ENCODE assay signal across 11 cellular contexts in the genomic region with DNA sequence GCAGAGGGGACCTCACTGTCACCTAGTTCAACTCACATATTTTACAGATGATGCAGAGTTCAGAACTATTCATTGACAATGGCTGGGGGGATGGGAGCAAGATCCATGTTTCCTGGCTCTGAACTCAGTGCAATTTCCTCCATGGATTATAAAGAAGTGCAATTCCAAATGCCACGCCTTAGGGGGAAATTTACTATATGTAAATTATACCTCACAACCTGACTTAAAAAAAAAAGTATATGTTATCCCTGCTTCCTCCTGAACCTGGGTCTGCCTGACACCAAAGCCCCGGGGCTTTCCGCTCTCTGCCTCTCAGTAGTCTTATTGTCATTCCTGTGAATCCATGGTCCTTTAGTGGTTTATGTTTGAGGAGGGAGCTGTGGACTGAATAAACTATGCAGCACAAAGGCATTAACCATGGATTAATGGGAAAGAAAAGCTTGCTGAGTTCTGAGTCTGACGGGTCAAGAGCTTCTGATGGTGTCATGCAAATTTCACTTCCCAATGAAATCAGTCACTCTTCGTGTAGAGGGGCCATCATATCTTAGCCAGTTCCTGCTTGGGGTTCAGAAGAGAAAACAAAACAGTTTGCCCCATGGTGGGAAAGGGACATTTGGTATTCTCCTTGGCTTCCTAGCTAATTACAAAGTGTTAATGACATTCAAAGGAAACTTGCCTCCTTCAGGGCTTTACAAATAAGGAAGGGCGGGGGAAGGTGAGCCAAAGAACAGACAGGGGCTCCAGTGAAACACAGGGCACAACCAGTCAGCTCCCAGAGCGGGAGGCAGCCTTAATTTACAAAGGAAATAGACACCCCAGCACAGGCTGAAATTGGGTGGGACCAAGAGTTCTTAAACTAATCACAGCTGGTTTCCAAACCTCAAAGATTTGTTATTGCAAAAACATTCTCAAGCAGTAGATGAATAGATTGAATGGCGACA. TPM values are rescaled to one million over a fixed set of nuclear protein-coding genes. Genes with fewer than 3 reads are reported as not detected.
DNase-seq lines count a peak whose midpoint lies in the region; ATAC-seq and TF ChIP-seq lines count a peak whose summit lies in the region.
"Had no signal": no experiment of that assay in that cellular context is flagged by ENCODE, and none has a peak within 500 bp of the region (broad histone marks: within the 10 kb centered on the region; RNA-seq: fewer than 3 reads in every experiment).

No MANE protein-coding gene starts in this region.

- no peaks in the 10 kb centered on the region for H3K9me3 ChIP-seq in HUES64 (ENCODE audit: insufficient read depth, low read depth, low read length)
- no peaks in the 10 kb centered on the region for H3K9me3 ChIP-seq in body of pancreas
- no peaks in the 10 kb centered on the region for H3K9me3 ChIP-seq in lower lobe of right lung

- H3K4me3 ChIP-seq in ACC112 (ENCODE audit: low read depth, low read length): 0 out of 2 replicates have a peak overlapping the region, but pooled peaks have one; percentile 54
- H3K4me3 ChIP-seq in HUES64 (ENCODE audit: low read length): peak overlapping the region; percentile 9; the same call in 1 of the 2 replicates
- no peak overlapping the region for H3K4me3 ChIP-seq in body of pancreas
- H3K4me3 ChIP-seq in lower lobe of right lung: no peak overlapping the region

- H3K79me2 ChIP-seq in ACC112 (ENCODE audit: control insufficient read depth, insufficient read depth, low read length, unreplicated experiment): no peaks in the 10 kb centered on the region
- H3K79me2 ChIP-seq: parathyroid adenoma had no signal

- TF ChIP-seq CTCF in body of pancreas (IDR thresholded peaks at IDR 0.05) (no peak), lower lobe of right lung (IDR thresholded peaks at IDR 0.05) (no peak)

- peak; percentile 70 for ATAC-seq in body of pancreas
- no peak for ATAC-seq in lower lobe of right lung
- no peak for ATAC-seq in sciatic nerve
- ATAC-seq in GM21423 (IDR thresholded peaks at IDR 0.05; ENCODE audit: unreplicated experiment): no peak
- no peak for ATAC-seq in GM18867 (IDR thresholded peaks at IDR 0.05; ENCODE audit: unreplicated experiment)

- H2AFZ ChIP-seq in ACC112 (ENCODE audit: low read length, unreplicated experiment): peak overlapping the region; percentile 97

- H3K9ac ChIP-seq in HUES64 (ENCODE audit: low read depth, low read length): peak overlapping the region; percentile 66; the same call in 1 of the 2 replicates
- H3K9ac ChIP-seq: parathyroid adenoma had no signal

- intact Hi-C loops in body of pancreas (cut with DNase I): no loop called here
- intact Hi-C loops in lower lobe of right lung (cut with DNase I): no loop called here
- intact Hi-C loops in sciatic nerve (cut with DNase I): no loop called here

- H3K27me3 ChIP-seq in ACC112 (ENCODE audit: insufficient read depth, low read length) (no peaks in the 10 kb centered on the region), HUES64 (ENCODE audit: insufficient read depth, low read length) (no peaks in the 10 kb centered on the region), body of pancreas (no peaks in the 10 kb centered on the region), lower lobe of right lung (ENCODE audit: low read depth) (no peaks in the 10 kb centered on the region)

- H3K36me3 ChIP-seq in ACC112 (ENCODE audit: insufficient read depth, low read length): no peaks in the 10 kb centered on the region
- H3K36me3 ChIP-seq in HUES64 (ENCODE audit: insufficient read depth, low read length): no peaks in the 10 kb centered on the region
- H3K36me3 ChIP-seq in body of pancreas (replicated peaks in 1 of 2; ENCODE audit: insufficient read depth in 1 of 2, low read depth in 2 of 2): no peaks in the 10 kb centered on the region
- H3K36me3 ChIP-seq in lower lobe of right lung: no peaks in the 10 kb centered on the region

- H3K27ac ChIP-seq in ACC112 (ENCODE audit: low read depth, low read length) (peak overlapping the region; percentile 72), HUES64 (ENCODE audit: low read depth, low read length) (peak overlapping the region; percentile 97), body of pancreas (peak overlapping the region in 3 of 4 donors; percentile 32 to 80 (median 78)), lower lobe of right lung (peak overlapping the region; percentile 73)

- H3K4me1 ChIP-seq in ACC112 (ENCODE audit: control insufficient read depth, insufficient read depth, low read length, unreplicated experiment): peaks cover 22% of the 10 kb centered on the region
- peaks cover 28% of the 10 kb centered on the region for H3K4me1 ChIP-seq in HUES64 (ENCODE audit: insufficient read depth, low read length)
- peaks cover 17% of the 10 kb centered on the region for H3K4me1 ChIP-seq in body of pancreas
- peaks cover 15% of the 10 kb centered on the region for H3K4me1 ChIP-seq in lower lobe of right lung

- no peak for TF ChIP-seq POLR2A in body of pancreas (IDR thresholded peaks at IDR 0.05)

- WGBS in HUES64: 0% methylated on average over 5 of the region's 8 CpGs
- 74 to 85% methylated on average over 7 to 8 of the region's 8 CpGs for WGBS in body of pancreas, 2 donors

- DNase-seq in body of pancreas (no peak), lower lobe of right lung (no peak), sciatic nerve (ENCODE audit: low spot score) (no peak)
- no peak for DNase-seq in stimulated activated CD4-positive, alpha-beta T cell treated with anti-CD3 and anti-CD28 coated beads, Interleukin-2, amount 100 ng/mL, for 24 hours
- DNase-seq: DMS79 treated with DMSO at 0.1 percent for 48 hours had no signal

RNA-seq across cellular contexts. Expression of gene FAM9C, which starts 14.3 kb away (rescaled TPM):
- not detected for polyA plus RNA-seq in HUES64 (2013, experiment 1 of 2)
- polyA plus RNA-seq in HUES64 (2013, experiment 2 of 2): not detected
- total RNA-seq in body of pancreas (not detected), lower lobe of right lung (not detected), sciatic nerve (not detected)
- polyA plus RNA-seq: IgD-negative memory B cell had no signal

RNA-seq across cellular contexts. Expression of gene TMSB4X, which starts 55.2 kb away (rescaled TPM):
- 2,123 TPM for polyA plus RNA-seq in HUES64 (2013, experiment 1 of 2)
- 2,317 TPM for polyA plus RNA-seq in HUES64 (2013, experiment 2 of 2)
- total RNA-seq in body of pancreas (1,000 to 10,000 TPM; 1,104 to 1,472 TPM), lower lobe of right lung (4,922 TPM), sciatic nerve (3,078 TPM)

Comparison
In these comparisons a context has a peak if more than half of its experiments do, and no peak if none do; other contexts are left out.
1. H3K4me3 ChIP-seq: peak in ACC112 (single experiment) and HUES64 (single experiment); none in body of pancreas (0 of 2) and lower lobe of right lung (single experiment).
2. Peak in every context shown above with its lines, with median percentiles within 50 percentile points of each other: H3K27ac ChIP-seq.